10 cellular contexts compared by ENCODE assay signal in genomic region chr7:116213361-116214155, GRCh38. TPM values are rescaled to one million over a fixed set of nuclear protein-coding genes. Genes with fewer than 3 reads are reported as not detected.
DNase-seq lines count a peak whose midpoint lies in the region; ATAC-seq, FAIRE-seq and TF ChIP-seq lines count a peak whose summit lies in the region.
"Had no signal": no experiment of that assay in that cellular context is flagged by ENCODE, and none has a peak within 500 bp of the region (broad histone marks: within the 10 kb centered on the region; RNA-seq: fewer than 3 reads in every experiment).

No MANE protein-coding gene starts in this region.

- H3K4me2 ChIP-seq in keratinocyte (ENCODE audit: control insufficient read depth, extremely low read depth, insufficient read depth, low read depth, low read length), result peak overlapping the region; percentile 86

- H3K27me3 ChIP-seq in keratinocyte (ENCODE audit: control insufficient read depth, extremely low read depth, insufficient read depth, low read length), result no peaks in the 10 kb centered on the region

- H3K4me1 ChIP-seq in keratinocyte (ENCODE audit: control insufficient read depth, extremely low read depth, insufficient read depth, low read length) (peaks cover 53% of the 10 kb centered on the region), mucosa of descending colon (ENCODE audit: low read depth) (peaks cover 25% of the 10 kb centered on the region)

- no peaks in the 10 kb centered on the region for H3K9me1 ChIP-seq in keratinocyte (ENCODE audit: control insufficient read depth, extremely low read depth, insufficient read depth, low read length)

- POLR2A ChIA-PET in activated naive CD8-positive, alpha-beta T cell treated with anti-CD3 and anti-CD28 coated beads, Interleukin-2, amount 10 ng/mL, durations not matched to agents 7 days and 5 days (lab: Charles Lee), result interaction anchor here (0.9 kb wide), 1 partner anchor 33 kb away, joined by 3 read pairs; no protein-coding TSS in a partner anchor

- peaks cover 37% of the 10 kb centered on the region for H3K36me3 Mint-ChIP-seq in activated naive CD4-positive, alpha-beta T cell treated with anti-CD3 and anti-CD28 coated beads, Interleukin-2, amount 10 ng/mL, durations not matched to agents 7 days and 5 days
- H3K36me3 Mint-ChIP-seq in activated naive CD8-positive, alpha-beta T cell treated with anti-CD3 and anti-CD28 coated beads, Interleukin-2, amount 10 ng/mL, durations not matched to agents 7 days and 5 days, result peaks cover 21% of the 10 kb centered on the region
- H3K36me3 Mint-ChIP-seq in type B pancreatic cell, result peaks cover 11% of the 10 kb centered on the region

- FAIRE-seq in keratinocyte (lab: Jason Lieb, UNC), result no peak

- H4K20me1 ChIP-seq in keratinocyte (ENCODE audit: control insufficient read depth, extremely low read depth, insufficient read depth, low read length), result peaks cover 7% of the 10 kb centered on the region

- CTCF ChIA-PET in activated naive CD4-positive, alpha-beta T cell treated with anti-CD3 and anti-CD28 coated beads, Interleukin-2, amount 10 ng/mL, durations not matched to agents 7 days and 5 days (lab: Charles Lee), result interaction anchor here (1.2 to 1.9 kb wide), 3 partner anchors 42 to 75 kb away, joined by 3 to 5 read pairs (median 3); no protein-coding TSS in a partner anchor

- TF ChIP-seq CTCF in keratinocyte (optimal IDR thresholded peaks at IDR 0.05 in 1 of 3, IDR thresholded peaks at IDR 0.05 in 1 of 3, conservative IDR thresholded peaks at IDR 0.05 in 1 of 3; ENCODE audit: extremely low read depth in 1 of 3, insufficient read depth in 2 of 3, low read length in 3 of 3) (no peak), type B pancreatic cell (conservative IDR thresholded peaks at IDR 0.05) (no peak), mucosa of descending colon (IDR thresholded peaks at IDR 0.05) (no peak)

- no peaks in the 10 kb centered on the region for H3K27me3 Mint-ChIP-seq in activated naive CD4-positive, alpha-beta T cell treated with anti-CD3 and anti-CD28 coated beads, Interleukin-2, amount 10 ng/mL, durations not matched to agents 7 days and 5 days
- H3K27me3 Mint-ChIP-seq in activated naive CD8-positive, alpha-beta T cell treated with anti-CD3 and anti-CD28 coated beads, Interleukin-2, amount 10 ng/mL, durations not matched to agents 7 days and 5 days, result no peaks in the 10 kb centered on the region
- H3K27me3 Mint-ChIP-seq in type B pancreatic cell, result peaks cover 8% of the 10 kb centered on the region

- H3K4me3 Mint-ChIP-seq in activated naive CD4-positive, alpha-beta T cell treated with anti-CD3 and anti-CD28 coated beads, Interleukin-2, amount 10 ng/mL, durations not matched to agents 7 days and 5 days, result peak overlapping the region; percentile 96
- peak overlapping the region; percentile 97 for H3K4me3 Mint-ChIP-seq in activated naive CD8-positive, alpha-beta T cell treated with anti-CD3 and anti-CD28 coated beads, Interleukin-2, amount 10 ng/mL, durations not matched to agents 7 days and 5 days
- peak overlapping the region; percentile 99 for H3K4me3 Mint-ChIP-seq in type B pancreatic cell

- no peaks in the 10 kb centered on the region for H3K9me3 ChIP-seq in keratinocyte (ENCODE audit: control insufficient read depth, low read depth, low read length)
- no peaks in the 10 kb centered on the region for H3K9me3 ChIP-seq in mucosa of descending colon

- H3K4me1 Mint-ChIP-seq in activated naive CD4-positive, alpha-beta T cell treated with anti-CD3 and anti-CD28 coated beads, Interleukin-2, amount 10 ng/mL, durations not matched to agents 7 days and 5 days, result peaks cover 73% of the 10 kb centered on the region
- peaks cover 56% of the 10 kb centered on the region for H3K4me1 Mint-ChIP-seq in activated naive CD8-positive, alpha-beta T cell treated with anti-CD3 and anti-CD28 coated beads, Interleukin-2, amount 10 ng/mL, durations not matched to agents 7 days and 5 days
- peaks cover 44% of the 10 kb centered on the region for H3K4me1 Mint-ChIP-seq in type B pancreatic cell (ENCODE audit: unreplicated experiment)

- H3K9me3 Mint-ChIP-seq in activated naive CD4-positive, alpha-beta T cell treated with anti-CD3 and anti-CD28 coated beads, Interleukin-2, amount 10 ng/mL, durations not matched to agents 7 days and 5 days, result no peaks in the 10 kb centered on the region
- H3K9me3 Mint-ChIP-seq in activated naive CD8-positive, alpha-beta T cell treated with anti-CD3 and anti-CD28 coated beads, Interleukin-2, amount 10 ng/mL, durations not matched to agents 7 days and 5 days, result no peaks in the 10 kb centered on the region
- no peaks in the 10 kb centered on the region for H3K9me3 Mint-ChIP-seq in type B pancreatic cell

- intact Hi-C loops in mucosa of descending colon (cut with DNase I, micrococcal nuclease), result no loop called here

- no peak overlapping the region for H2AFZ ChIP-seq in keratinocyte (ENCODE audit: control insufficient read depth, low read length)

- H3K79me2 ChIP-seq in keratinocyte (ENCODE audit: control insufficient read depth, insufficient read depth, low read length), result peaks cover 77% of the 10 kb centered on the region

- no peak for ATAC-seq in activated naive CD8-positive, alpha-beta T cell treated with anti-CD3 and anti-CD28 coated beads, Interleukin-2, amount 10 ng/mL, durations not matched to agents 7 days and 5 days (ENCODE audit: low read depth)
- no peak for ATAC-seq in mucosa of descending colon
- ATAC-seq in GM19452 (IDR thresholded peaks at IDR 0.05; ENCODE audit: unreplicated experiment), result no peak

- H3K27ac ChIP-seq in keratinocyte (ENCODE audit: control insufficient read depth, insufficient read depth, low read length), result peak overlapping the region; percentile 96
- H3K27ac ChIP-seq: HL-60 had no signal

- peak overlapping the region; percentile 96 for H3K27ac Mint-ChIP-seq in activated naive CD4-positive, alpha-beta T cell treated with anti-CD3 and anti-CD28 coated beads, Interleukin-2, amount 10 ng/mL, durations not matched to agents 7 days and 5 days
- peak overlapping the region; percentile 68 for H3K27ac Mint-ChIP-seq in activated naive CD8-positive, alpha-beta T cell treated with anti-CD3 and anti-CD28 coated beads, Interleukin-2, amount 10 ng/mL, durations not matched to agents 7 days and 5 days
- H3K27ac Mint-ChIP-seq in type B pancreatic cell, result peak overlapping the region; percentile 99

- peaks cover 0 to 3% of the 10 kb centered on the region in 2 experiments for H3K36me3 ChIP-seq in keratinocyte (ENCODE audit: control insufficient read depth in 2 of 2, extremely low read depth in 1 of 2, insufficient read depth in 2 of 2, low read length in 2 of 2)
- H3K36me3 ChIP-seq in mucosa of descending colon (ENCODE audit: low read depth), result no peaks in the 10 kb centered on the region

- dilution Hi-C loops in keratinocyte (cut with MboI; ENCODE audit: extremely low pct_ligation_motif_present, low sequenced_read_pairs), result no loop called here

- peak overlapping the region in 2 of 3 experiments; percentile 85 to 95 for H3K4me3 ChIP-seq in keratinocyte (ENCODE audit: control insufficient read depth in 2 of 3, extremely low read depth in 1 of 3, insufficient read depth in 2 of 3, low read depth in 1 of 3, low read length in 3 of 3)
- no peak overlapping the region for H3K4me3 ChIP-seq in mucosa of descending colon

- no peak for DNase-seq in activated naive CD4-positive, alpha-beta T cell treated with anti-CD3 and anti-CD28 coated beads, Interleukin-2, amount 10 ng/mL, durations not matched to agents 7 days and 5 days
- DNase-seq in activated naive CD4-positive, alpha-beta T cell treated with Interleukin-2 at 50 U/mL for 16 hours, result no peak
- no peak for DNase-seq in activated naive CD8-positive, alpha-beta T cell treated with anti-CD3 and anti-CD28 coated beads, Interleukin-2, amount 10 ng/mL, durations not matched to agents 7 days and 5 days
- DNase-seq in keratinocyte (ENCODE audit: low read depth, low spot score) (no peak), type B pancreatic cell (ENCODE audit: extremely low spot score, unreplicated experiment) (no peak), mucosa of descending colon (no peak)
- no peak for DNase-seq in activated effector memory CD4-positive, alpha-beta T cell treated with Interleukin-2 at 50 U/mL for 16 hours
- DNase-seq: COR-L47 had no signal

- peak overlapping the region; percentile 1 for H3K9ac ChIP-seq in keratinocyte (ENCODE audit: control insufficient read depth, extremely low read depth, insufficient read depth, low read length)

RNA-seq across cellular contexts. Expression of gene TES, which starts 3.2 kb away (rescaled TPM):
- total RNA-seq in activated naive CD8-positive, alpha-beta T cell treated with anti-CD3 and anti-CD28 coated beads, Interleukin-2, amount 10 ng/mL, durations not matched to agents 7 days and 5 days, result 100 to 1,000 TPM; 119 to 121 TPM
- 142 to 187 TPM (median 173 TPM) in 3 replicates for polyA plus RNA-seq in keratinocyte
- polyA plus RNA-seq in keratinocyte (2011; ENCODE audit: low read depth), result 123 TPM
- 103 and 173 TPM in 2 replicates for polyA plus RNA-seq in keratinocyte (2011; cell fraction: cytosol; rRNA removed)
- 185 and 224 TPM in 2 replicates for polyA plus RNA-seq in keratinocyte (2011; cell fraction: nucleus; rRNA removed)
- 78.6 and 92.7 TPM in 2 replicates for polyA plus RNA-seq in keratinocyte (2012; ENCODE audit: low replicate concordance)
- 78.7 to 141 TPM (median 137 TPM) in 3 replicates for polyA minus RNA-seq in keratinocyte
- 104 TPM for polyA minus RNA-seq in keratinocyte (2011; cell fraction: cytosol; rRNA and poly(A)+ RNA removed)
- 112 and 181 TPM in 2 replicates for polyA minus RNA-seq in keratinocyte (2011; cell fraction: nucleus; rRNA and poly(A)+ RNA removed)
- 91.1 and 135 TPM in 2 replicates for total RNA-seq in type B pancreatic cell (ENCODE audit: low replicate concordance)
- 100 to 1,000 TPM; 101 to 224 (median 106) TPM for total RNA-seq in mucosa of descending colon
